In genomic region chr21:36125513-36126121, GRCh38 we compare ENCODE assay signal across 8 cellular contexts. TPM values are rescaled to one million over a fixed set of nuclear protein-coding genes. Genes with fewer than 3 reads are reported as not detected.
DNase-seq lines count a peak whose midpoint lies in the region; ATAC-seq, FAIRE-seq and TF ChIP-seq lines count a peak whose summit lies in the region.

No MANE protein-coding gene starts in this region.

- no peak overlapping the region for H3K27ac Mint-ChIP-seq in activated CD4-positive, alpha-beta T cell treated with anti-CD3 and anti-CD28 coated beads, Interleukin-2, amount 10 ng/mL, durations not matched to agents 7 days and 5 days
- no peak overlapping the region for H3K27ac Mint-ChIP-seq in effector memory CD8-positive, alpha-beta T cell

- peaks cover 25% of the 10 kb centered on the region for H3K4me1 Mint-ChIP-seq in activated CD4-positive, alpha-beta T cell treated with anti-CD3 and anti-CD28 coated beads, Interleukin-2, amount 10 ng/mL, durations not matched to agents 7 days and 5 days
- peaks cover 5 to 14% of the 10 kb centered on the region in 2 donors for H3K4me1 Mint-ChIP-seq in effector memory CD8-positive, alpha-beta T cell (ENCODE audit: low read depth in 2 of 2)

- H3K4me3 ChIP-seq in AG09309 (ENCODE audit: control insufficient read depth, low read depth, low read length) (no peak overlapping the region), transverse colon (no peak overlapping the region)

- TF ChIP-seq POLR2A in transverse colon (IDR thresholded peaks at IDR 0.05), result no peak

- WGBS in transverse colon (ENCODE audit: low coverage in 1 of 2), 2 donors, result 0 to 25% methylated on average over 2 to 8 of the region's 8 CpGs

- TF ChIP-seq CTCF in AG09309 (IDR thresholded peaks at IDR 0.05; ENCODE audit: control insufficient read depth, insufficient read depth, low read depth, low read length, missing control alignments) (peak; percentile 94), transverse colon (IDR thresholded peaks at IDR 0.05) (peak; percentile 83 to 96 (median 91))

- no peaks in the 10 kb centered on the region for H3K9me3 ChIP-seq in transverse colon

- peaks cover under 1% of the 10 kb centered on the region for H3K36me3 Mint-ChIP-seq in activated CD4-positive, alpha-beta T cell treated with anti-CD3 and anti-CD28 coated beads, Interleukin-2, amount 10 ng/mL, durations not matched to agents 7 days and 5 days (ENCODE audit: low read depth)
- H3K36me3 Mint-ChIP-seq in effector memory CD8-positive, alpha-beta T cell (ENCODE audit: insufficient read depth), result peaks cover 4% of the 10 kb centered on the region

- H3K27me3 ChIP-seq in transverse colon, result no peaks in the 10 kb centered on the region

- H3K4me3 Mint-ChIP-seq in activated CD4-positive, alpha-beta T cell treated with anti-CD3 and anti-CD28 coated beads, Interleukin-2, amount 10 ng/mL, durations not matched to agents 7 days and 5 days, result no peak overlapping the region
- H3K4me3 Mint-ChIP-seq in effector memory CD8-positive, alpha-beta T cell, result no peak overlapping the region

- POLR2A ChIA-PET in activated CD4-positive, alpha-beta T cell treated with anti-CD3 and anti-CD28 coated beads, Interleukin-2, amount 10 ng/mL, durations not matched to agents 7 days and 5 days (lab: Charles Lee), result no interaction called here

- no peaks in the 10 kb centered on the region for H3K36me3 ChIP-seq in transverse colon

- intact Hi-C loops in transverse colon (cut with DNase I; ENCODE audit: low total_unique reads), result no loop called here

- peak; percentile 44 for ATAC-seq in effector memory CD8-positive, alpha-beta T cell (replicated peaks)
- ATAC-seq in GM18517 (IDR thresholded peaks at IDR 0.05; ENCODE audit: unreplicated experiment), result no peak

- in situ Hi-C loops in transverse colon (cut with MboI; ENCODE audit: low pct_ligation_motif_present in 1 of 4, low pct_unique_long_range_greater_than_20kb in 1 of 4, low sequenced_read_pairs in 3 of 4), result loop anchor here in 2 of 4 donors (25.0 kb wide), 1 partner anchor 212 kb away; no protein-coding TSS in a partner anchor

- no peak for TF ChIP-seq EP300 in transverse colon (IDR thresholded peaks at IDR 0.05; ENCODE audit: low read depth)

- DNase-seq in AG09309 (ENCODE audit: low read depth), result no peak
- no peak for DNase-seq in GM18507 (ENCODE audit: extremely low spot score, insufficient read length, low read depth)
- DNase-seq in NCI-H2227 (lab: John Stamatoyannopoulos, UW; ENCODE audit: unreplicated experiment), result peak; percentile 65
- DNase-seq in activated CD4-positive, alpha-beta T cell treated with anti-CD3 and anti-CD28 coated beads, Interleukin-2, amount 10 ng/mL, durations not matched to agents 7 days and 5 days, result peak; percentile 69
- peak; percentile 44 to 51 (median 50) for DNase-seq in effector memory CD8-positive, alpha-beta T cell
- peak; percentile 62 for DNase-seq in mucosa of gallbladder (ENCODE audit: low spot score)
- DNase-seq in transverse colon, result peak; percentile 67

- H3K9me3 Mint-ChIP-seq in activated CD4-positive, alpha-beta T cell treated with anti-CD3 and anti-CD28 coated beads, Interleukin-2, amount 10 ng/mL, durations not matched to agents 7 days and 5 days, result no peaks in the 10 kb centered on the region
- H3K9me3 Mint-ChIP-seq in effector memory CD8-positive, alpha-beta T cell, result no peaks in the 10 kb centered on the region

- CTCF ChIA-PET in activated CD4-positive, alpha-beta T cell treated with anti-CD3 and anti-CD28 coated beads, Interleukin-2, amount 10 ng/mL, durations not matched to agents 7 days and 5 days (lab: Charles Lee), result interaction anchor here (1.1 to 1.6 kb wide), 2 partner anchors 9 to 25 kb away, joined by 3 to 7 read pairs; no protein-coding TSS in a partner anchor

- peak overlapping the region in 3 of 4 donors; percentile 38 to 60 (median 60) for H3K27ac ChIP-seq in transverse colon

- peaks cover 0 to 24% (median 11%) of the 10 kb centered on the region in 4 donors for H3K4me1 ChIP-seq in transverse colon

- peak; percentile 72 for FAIRE-seq in GM18507 (lab: Jason Lieb, UNC)

- H3K27me3 Mint-ChIP-seq in activated CD4-positive, alpha-beta T cell treated with anti-CD3 and anti-CD28 coated beads, Interleukin-2, amount 10 ng/mL, durations not matched to agents 7 days and 5 days, result peaks cover 6% of the 10 kb centered on the region
- no peaks in the 10 kb centered on the region for H3K27me3 Mint-ChIP-seq in effector memory CD8-positive, alpha-beta T cell

RNA-seq across cellular contexts. Expression of gene CBR3, which starts 9.3 kb away (rescaled TPM):
- 10 to 100 TPM; 24.4 to 30.9 TPM for total RNA-seq in activated CD4-positive, alpha-beta T cell treated with anti-CD3 and anti-CD28 coated beads, Interleukin-2, amount 10 ng/mL, durations not matched to agents 7 days and 5 days
- total RNA-seq in mucosa of gallbladder (4.8 TPM), transverse colon (1 to 10 TPM in 2 of 4 donors, not detected in 2; 3.4 to 5.1 TPM)

RNA-seq across cellular contexts. Expression of gene DOP1B, which starts 31.0 kb away (rescaled TPM):
- total RNA-seq in activated CD4-positive, alpha-beta T cell treated with anti-CD3 and anti-CD28 coated beads, Interleukin-2, amount 10 ng/mL, durations not matched to agents 7 days and 5 days, result 10 to 100 TPM; 24.6 to 24.7 TPM
- total RNA-seq in mucosa of gallbladder, result 31.2 TPM
- total RNA-seq in transverse colon, result 10 to 100 TPM; 49.4 to 74.4 (median 61.0) TPM

RNA-seq across cellular contexts. Expression of gene CBR1, which starts 55.8 kb away (rescaled TPM):
- 10 to 100 TPM; 49.5 to 51.1 TPM for total RNA-seq in activated CD4-positive, alpha-beta T cell treated with anti-CD3 and anti-CD28 coated beads, Interleukin-2, amount 10 ng/mL, durations not matched to agents 7 days and 5 days
- total RNA-seq in mucosa of gallbladder (133 TPM), transverse colon (100 to 1,000 TPM; 277 to 625 (median 324) TPM)

Comparison
In these comparisons a context has a peak if more than half of its experiments do, and no peak if none do; other contexts are left out.
1. DNase-seq: peak in NCI-H2227 (single experiment), activated CD4-positive, alpha-beta T cell treated with anti-CD3 and anti-CD28 coated beads, Interleukin-2, amount 10 ng/mL, durations not matched to agents 7 days and 5 days (single experiment), effector memory CD8-positive, alpha-beta T cell (3 of 3), mucosa of gallbladder (single experiment) and transverse colon (single experiment); none in AG09309 (single experiment) and GM18507 (single experiment).